Comparison of ENCODE assay signal across 1 cellular context in the genomic region with DNA sequence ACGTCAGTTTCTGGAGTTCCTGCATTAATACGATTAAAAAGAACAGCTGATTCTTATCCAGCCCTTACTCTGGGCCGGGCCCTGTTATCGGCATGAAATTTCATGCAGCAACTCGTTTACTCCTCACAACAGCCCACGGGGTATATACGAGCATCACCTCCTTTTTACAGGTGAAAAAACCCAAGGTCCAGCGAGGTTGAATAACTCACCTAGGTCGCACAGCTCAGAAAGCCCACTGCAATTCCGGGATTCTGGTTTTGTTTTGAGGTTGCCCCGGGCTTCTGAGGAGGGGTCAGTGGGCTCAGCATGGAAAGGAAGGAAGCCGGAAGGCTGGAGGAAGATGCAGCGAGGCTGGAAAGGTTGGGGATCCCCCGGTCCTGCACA.
TF ChIP-seq lines count a peak whose summit lies in the region.

No MANE protein-coding gene starts in this region.

TF ChIP-seq in WTC11, 78 proteins besides CTCF, POLR2A, EP300 and RAD21 (continued from another document):
- TF ChIP-seq, protein P1, sequence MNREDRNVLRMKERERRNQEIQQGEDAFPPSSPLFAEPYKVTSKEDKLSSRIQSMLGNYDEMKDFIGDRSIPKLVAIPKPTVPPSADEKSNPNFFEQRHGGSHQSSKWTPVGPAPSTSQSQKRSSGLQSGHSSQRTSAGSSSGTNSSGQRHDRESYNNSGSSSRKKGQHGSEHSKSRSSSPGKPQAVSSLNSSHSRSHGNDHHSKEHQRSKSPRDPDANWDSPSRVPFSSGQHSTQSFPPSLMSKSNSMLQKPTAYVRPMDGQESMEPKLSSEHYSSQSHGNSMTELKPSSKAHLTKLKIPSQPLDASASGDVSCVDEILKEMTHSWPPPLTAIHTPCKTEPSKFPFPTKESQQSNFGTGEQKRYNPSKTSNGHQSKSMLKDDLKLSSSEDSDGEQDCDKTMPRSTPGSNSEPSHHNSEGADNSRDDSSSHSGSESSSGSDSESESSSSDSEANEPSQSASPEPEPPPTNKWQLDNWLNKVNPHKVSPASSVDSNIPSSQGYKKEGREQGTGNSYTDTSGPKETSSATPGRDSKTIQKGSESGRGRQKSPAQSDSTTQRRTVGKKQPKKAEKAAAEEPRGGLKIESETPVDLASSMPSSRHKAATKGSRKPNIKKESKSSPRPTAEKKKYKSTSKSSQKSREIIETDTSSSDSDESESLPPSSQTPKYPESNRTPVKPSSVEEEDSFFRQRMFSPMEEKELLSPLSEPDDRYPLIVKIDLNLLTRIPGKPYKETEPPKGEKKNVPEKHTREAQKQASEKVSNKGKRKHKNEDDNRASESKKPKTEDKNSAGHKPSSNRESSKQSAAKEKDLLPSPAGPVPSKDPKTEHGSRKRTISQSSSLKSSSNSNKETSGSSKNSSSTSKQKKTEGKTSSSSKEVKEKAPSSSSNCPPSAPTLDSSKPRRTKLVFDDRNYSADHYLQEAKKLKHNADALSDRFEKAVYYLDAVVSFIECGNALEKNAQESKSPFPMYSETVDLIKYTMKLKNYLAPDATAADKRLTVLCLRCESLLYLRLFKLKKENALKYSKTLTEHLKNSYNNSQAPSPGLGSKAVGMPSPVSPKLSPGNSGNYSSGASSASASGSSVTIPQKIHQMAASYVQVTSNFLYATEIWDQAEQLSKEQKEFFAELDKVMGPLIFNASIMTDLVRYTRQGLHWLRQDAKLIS (CRISPR knock-in tag; IDR thresholded peaks at IDR 0.05; ENCODE audit: borderline replicate concordance), result no peak
- no peak for TF ChIP-seq NFE2L1 (CRISPR knock-in tag; IDR thresholded peaks at IDR 0.05)
- no peak for TF ChIP-seq GRHL2 (CRISPR knock-in tag; IDR thresholded peaks at IDR 0.05; ENCODE audit: insufficient replicate concordance, severe bottlenecking)
- TF ChIP-seq, protein P2, sequence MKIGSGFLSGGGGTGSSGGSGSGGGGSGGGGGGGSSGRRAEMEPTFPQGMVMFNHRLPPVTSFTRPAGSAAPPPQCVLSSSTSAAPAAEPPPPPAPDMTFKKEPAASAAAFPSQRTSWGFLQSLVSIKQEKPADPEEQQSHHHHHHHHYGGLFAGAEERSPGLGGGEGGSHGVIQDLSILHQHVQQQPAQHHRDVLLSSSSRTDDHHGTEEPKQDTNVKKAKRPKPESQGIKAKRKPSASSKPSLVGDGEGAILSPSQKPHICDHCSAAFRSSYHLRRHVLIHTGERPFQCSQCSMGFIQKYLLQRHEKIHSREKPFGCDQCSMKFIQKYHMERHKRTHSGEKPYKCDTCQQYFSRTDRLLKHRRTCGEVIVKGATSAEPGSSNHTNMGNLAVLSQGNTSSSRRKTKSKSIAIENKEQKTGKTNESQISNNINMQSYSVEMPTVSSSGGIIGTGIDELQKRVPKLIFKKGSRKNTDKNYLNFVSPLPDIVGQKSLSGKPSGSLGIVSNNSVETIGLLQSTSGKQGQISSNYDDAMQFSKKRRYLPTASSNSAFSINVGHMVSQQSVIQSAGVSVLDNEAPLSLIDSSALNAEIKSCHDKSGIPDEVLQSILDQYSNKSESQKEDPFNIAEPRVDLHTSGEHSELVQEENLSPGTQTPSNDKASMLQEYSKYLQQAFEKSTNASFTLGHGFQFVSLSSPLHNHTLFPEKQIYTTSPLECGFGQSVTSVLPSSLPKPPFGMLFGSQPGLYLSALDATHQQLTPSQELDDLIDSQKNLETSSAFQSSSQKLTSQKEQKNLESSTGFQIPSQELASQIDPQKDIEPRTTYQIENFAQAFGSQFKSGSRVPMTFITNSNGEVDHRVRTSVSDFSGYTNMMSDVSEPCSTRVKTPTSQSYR (CRISPR knock-in tag; IDR thresholded peaks at IDR 0.05), result no peak
- TF ChIP-seq ZNF423 (CRISPR knock-in tag; IDR thresholded peaks at IDR 0.05), result no peak
- TF ChIP-seq, protein P3, sequence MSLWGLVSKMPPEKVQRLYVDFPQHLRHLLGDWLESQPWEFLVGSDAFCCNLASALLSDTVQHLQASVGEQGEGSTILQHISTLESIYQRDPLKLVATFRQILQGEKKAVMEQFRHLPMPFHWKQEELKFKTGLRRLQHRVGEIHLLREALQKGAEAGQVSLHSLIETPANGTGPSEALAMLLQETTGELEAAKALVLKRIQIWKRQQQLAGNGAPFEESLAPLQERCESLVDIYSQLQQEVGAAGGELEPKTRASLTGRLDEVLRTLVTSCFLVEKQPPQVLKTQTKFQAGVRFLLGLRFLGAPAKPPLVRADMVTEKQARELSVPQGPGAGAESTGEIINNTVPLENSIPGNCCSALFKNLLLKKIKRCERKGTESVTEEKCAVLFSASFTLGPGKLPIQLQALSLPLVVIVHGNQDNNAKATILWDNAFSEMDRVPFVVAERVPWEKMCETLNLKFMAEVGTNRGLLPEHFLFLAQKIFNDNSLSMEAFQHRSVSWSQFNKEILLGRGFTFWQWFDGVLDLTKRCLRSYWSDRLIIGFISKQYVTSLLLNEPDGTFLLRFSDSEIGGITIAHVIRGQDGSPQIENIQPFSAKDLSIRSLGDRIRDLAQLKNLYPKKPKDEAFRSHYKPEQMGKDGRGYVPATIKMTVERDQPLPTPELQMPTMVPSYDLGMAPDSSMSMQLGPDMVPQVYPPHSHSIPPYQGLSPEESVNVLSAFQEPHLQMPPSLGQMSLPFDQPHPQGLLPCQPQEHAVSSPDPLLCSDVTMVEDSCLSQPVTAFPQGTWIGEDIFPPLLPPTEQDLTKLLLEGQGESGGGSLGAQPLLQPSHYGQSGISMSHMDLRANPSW (CRISPR knock-in tag; conservative IDR thresholded peaks at IDR 0.05; ENCODE audit: low read depth), result no peak
